ENCODE assay signal across 24 cellular contexts in genomic region chr3:4808637-4809036, GRCh38.
DNase-seq lines count a peak whose midpoint lies in the region; ATAC-seq and TF ChIP-seq lines count a peak whose summit lies in the region.
"Had no signal": no experiment of that assay in that cellular context is flagged by ENCODE, and none has a peak within 500 bp of the region (broad histone marks: within the 10 kb centered on the region; RNA-seq: fewer than 3 reads in every experiment).

No MANE protein-coding gene starts in this region.

- H3K27me3 Mint-ChIP-seq in HFFc6 (ENCODE audit: insufficient read depth): peaks cover 2% of the 10 kb centered on the region
- H3K27me3 Mint-ChIP-seq: brain, memory B cell had no signal

- H3K4me1 Mint-ChIP-seq in HFFc6 (ENCODE audit: low read depth): peaks cover 9% of the 10 kb centered on the region; the same call in 1 of the 2 replicates
- H3K4me1 Mint-ChIP-seq: memory B cell had no signal

- no peak for TF ChIP-seq RAD21 in liver (IDR thresholded peaks at IDR 0.05)

- no peaks in the 10 kb centered on the region for H3K36me3 Mint-ChIP-seq in HFFc6 (ENCODE audit: low read depth)
- H3K36me3 Mint-ChIP-seq: brain had no signal

- no peak overlapping the region for H3K27ac Mint-ChIP-seq in HFFc6
- H3K27ac Mint-ChIP-seq: brain, memory B cell had no signal

- H3K4me1 ChIP-seq in SJCRH30 (peaks cover 51% of the 10 kb centered on the region), ascending aorta (peaks cover 0 to 11% of the 10 kb centered on the region in 2 donors), liver (ENCODE audit: control insufficient read depth in 4 of 4, insufficient read depth in 4 of 4, low read length in 3 of 4) (peaks cover 0 to 14% (median 0%) of the 10 kb centered on the region in 4 donors), gastrocnemius medialis (peaks cover 16 to 35% of the 10 kb centered on the region in 2 donors), heart right ventricle (peaks cover 0 to 31% (median 7%) of the 10 kb centered on the region in 9 donors)

- H3K36me3 ChIP-seq in SJCRH30 (no peaks in the 10 kb centered on the region), ascending aorta (peaks cover 27 to 31% of the 10 kb centered on the region in 2 donors), liver (ENCODE audit: control insufficient read depth in 4 of 4, insufficient read depth in 3 of 4, low read depth in 1 of 4, low read length in 3 of 4) (peaks cover 0 to 3% (median 0%) of the 10 kb centered on the region in 4 donors), gastrocnemius medialis (no peaks in the 10 kb centered on the region), heart right ventricle (peaks cover 0 to 94% (median 0%) of the 10 kb centered on the region in 9 donors)

- TF ChIP-seq CTCF in ascending aorta (IDR thresholded peaks at IDR 0.05) (no peak), liver (IDR thresholded peaks at IDR 0.05; ENCODE audit: low read depth, low read length, missing input control) (no peak), gastrocnemius medialis (IDR thresholded peaks at IDR 0.05 in 4 of 5, conservative IDR thresholded peaks at IDR 0.05 in 1 of 5) (no peak), heart right ventricle (IDR thresholded peaks at IDR 0.05) (no peak), HFFc6 (IDR thresholded peaks at IDR 0.05) (no peak), RWPE1 (conservative IDR thresholded peaks at IDR 0.05; ENCODE audit: low read depth) (no peak)

- H3K27ac ChIP-seq in SJCRH30: peak overlapping the region; percentile 79
- peak overlapping the region; percentile 63 to 74 for H3K27ac ChIP-seq in ascending aorta
- no peak overlapping the region for H3K27ac ChIP-seq in liver (ENCODE audit: low read depth in 1 of 2, low read length in 2 of 2)
- H3K27ac ChIP-seq in gastrocnemius medialis: peak overlapping the region; percentile 76 to 89 (median 80)
- peak overlapping the region in 3 of 10 donors; percentile 12 to 45 (median 44) for H3K27ac ChIP-seq in heart right ventricle
- no peak overlapping the region for H3K27ac ChIP-seq in RWPE1
- H3K27ac ChIP-seq: BLaER1 treated with 17β-estradiol and CSF1 and Interleukin-3, amounts not matched to agents 10 nM and 100 nM; spleen had no signal

- intact Hi-C loops in ascending aorta (cut with DNase I): no loop called here
- intact Hi-C loops in gastrocnemius medialis (cut with DNase I; ENCODE audit: low total_unique reads): loop anchor here (2.0 to 5.0 kb wide), 3 partner anchors 36 to 244 kb away; no protein-coding TSS in a partner anchor
- intact Hi-C loops in heart right ventricle (cut with DNase I): no loop called here

- 45% methylated on average over 4 of the region's 4 CpGs for WGBS in liver
- WGBS in heart right ventricle, 2 donors: 61 to 69% methylated on average over 4 of the region's 4 CpGs

- TF ChIP-seq POLR2A in gastrocnemius medialis (IDR thresholded peaks at IDR 0.05): no peak

- ATAC-seq in gastrocnemius medialis: no peak
- ATAC-seq in heart right ventricle: no peak

- no peak overlapping the region for H3K4me3 Mint-ChIP-seq in HFFc6
- H3K4me3 Mint-ChIP-seq: brain, memory B cell had no signal

- no peak for DNase-seq in SJCRH30
- DNase-seq in ascending aorta (ENCODE audit: low spot score in 2 of 2): no peak
- no peak for DNase-seq in gastrocnemius medialis
- no peak for DNase-seq in heart right ventricle
- DNase-seq in HFFc6: no peak
- no peak for DNase-seq in RWPE1 (ENCODE audit: low spot score)
- DNase-seq: activated CD4-positive, alpha-beta T cell treated with anti-CD3 and anti-CD28 coated beads, Interleukin-2, amount 50 U/mL, for 48 hours; activated CD4-positive, CD25-positive, alpha-beta regulatory T cell; activated effector memory CD4-positive, alpha-beta T cell treated with anti-CD3 and anti-CD28 coated beads, Interleukin-2, amount 50 U/mL, for 16 hours; effector CD4-positive, alpha-beta T cell; H7; heart left ventricle; NCI-H1694; NCI-H2171; NCI-H524; nucleus accumbens; SHP77 treated with DMSO at 0.1 percent for 48 hours; spleen; stimulated activated CD4-positive, alpha-beta T cell treated with anti-CD3 and anti-CD28 coated beads, Interleukin-2, amount 100 ng/mL, for 48 hours; substantia nigra had no signal

- POLR2A ChIA-PET in RWPE1 (lab: Yijun Ruan, JAX; ENCODE audit: low non-redundant PET): no interaction called here

- CTCF ChIA-PET in RWPE1 (lab: Yijun Ruan, JAX): no interaction called here

- H3K9me3 Mint-ChIP-seq in HFFc6: no peaks in the 10 kb centered on the region
- H3K9me3 Mint-ChIP-seq: memory B cell had no signal

- H3K27me3 ChIP-seq in SJCRH30: no peaks in the 10 kb centered on the region
- no peaks in the 10 kb centered on the region for H3K27me3 ChIP-seq in ascending aorta
- no peaks in the 10 kb centered on the region for H3K27me3 ChIP-seq in liver (ENCODE audit: control insufficient read depth in 4 of 4, insufficient read depth in 4 of 4, low read length in 3 of 4)
- H3K27me3 ChIP-seq in gastrocnemius medialis: no peaks in the 10 kb centered on the region
- no peaks in the 10 kb centered on the region for H3K27me3 ChIP-seq in heart right ventricle
- H3K27me3 ChIP-seq: BLaER1 treated with 17β-estradiol and CSF1 and Interleukin-3, amounts not matched to agents 10 nM and 100 nM; heart left ventricle; spleen had no signal

- H3K9me3 ChIP-seq in SJCRH30 (replicated peaks): no peaks in the 10 kb centered on the region
- no peaks in the 10 kb centered on the region for H3K9me3 ChIP-seq in ascending aorta
- no peaks in the 10 kb centered on the region for H3K9me3 ChIP-seq in liver (ENCODE audit: control insufficient read depth in 4 of 4, low read length in 3 of 4)
- no peaks in the 10 kb centered on the region for H3K9me3 ChIP-seq in gastrocnemius medialis
- H3K9me3 ChIP-seq in heart right ventricle: no peaks in the 10 kb centered on the region
- H3K9me3 ChIP-seq: BLaER1 treated with 17β-estradiol and CSF1 and Interleukin-3, amounts not matched to agents 10 nM and 100 nM; heart left ventricle; spleen had no signal

- no peak overlapping the region for H3K9ac ChIP-seq in liver (ENCODE audit: low read depth in 1 of 2, low read length in 2 of 2)
- H3K9ac ChIP-seq: BLaER1 treated with 17β-estradiol and CSF1 and Interleukin-3, amounts not matched to agents 10 nM and 100 nM had no signal

- in situ Hi-C loops in gastrocnemius medialis (cut with MboI; ENCODE audit: low sequenced_read_pairs in 4 of 4): no loop called here

- H3K4me3 ChIP-seq in SJCRH30 (no peak overlapping the region), ascending aorta (no peak overlapping the region), liver (ENCODE audit: low read depth in 1 of 3, low read length in 3 of 3) (no peak overlapping the region), gastrocnemius medialis (no peak overlapping the region), heart right ventricle (no peak overlapping the region)
- H3K4me3 ChIP-seq: BLaER1 treated with 17β-estradiol and CSF1 and Interleukin-3, amounts not matched to agents 10 nM and 100 nM; heart left ventricle; spleen had no signal

TF ChIP-seq in liver, 16 proteins besides CTCF, POLR2A, EP300 and RAD21:
- TF ChIP-seq SP1 (IDR thresholded peaks at IDR 0.05) (peak; percentile 29), EGR1 (IDR thresholded peaks at IDR 0.05; ENCODE audit: low read depth in 2 of 2) (no peak)

Comparison
In these comparisons a context has a peak if more than half of its experiments do, and no peak if none do; other contexts are left out.
1. H3K27ac ChIP-seq: peak in SJCRH30 (single experiment), ascending aorta (2 of 2) and gastrocnemius medialis (4 of 4); none in liver (0 of 2) and RWPE1 (single experiment).